8 cellular contexts compared by ENCODE assay signal in genomic region chr9:109244179-109245132, GRCh38.
DNase-seq lines count a peak whose midpoint lies in the region; ATAC-seq lines count a peak whose summit lies in the region.

No MANE protein-coding gene starts in this region.

- no peaks in the 10 kb centered on the region for H3K4me1 ChIP-seq in effector memory CD4-positive, alpha-beta T cell (ENCODE audit: control insufficient read depth, insufficient read depth, low read length, poor library complexity, severe bottlenecking)
- H3K4me1 ChIP-seq in mesendoderm (ENCODE audit: control insufficient read depth, low read depth, low read length): no peaks in the 10 kb centered on the region

- no peaks in the 10 kb centered on the region for H3K79me2 ChIP-seq in mesendoderm (ENCODE audit: control insufficient read depth, insufficient read depth, low read length)

- H4K5ac ChIP-seq in mesendoderm (ENCODE audit: low read length): no peak overlapping the region

- no peak overlapping the region for H3K9ac ChIP-seq in mesendoderm (ENCODE audit: low read length)

- H3K23ac ChIP-seq in mesendoderm (ENCODE audit: low read length): no peak overlapping the region

- no peak overlapping the region for H3K4me3 ChIP-seq in effector memory CD4-positive, alpha-beta T cell (ENCODE audit: insufficient read depth, low read depth, low read length, poor library complexity, severe bottlenecking)
- no peak overlapping the region for H3K4me3 ChIP-seq in mesendoderm (ENCODE audit: low read length)

- ATAC-seq in GM18868 (IDR thresholded peaks at IDR 0.05; ENCODE audit: unreplicated experiment) (peak; percentile 94), HG03175 (IDR thresholded peaks at IDR 0.05; ENCODE audit: unreplicated experiment) (peak; percentile 95)

- H3K18ac ChIP-seq in mesendoderm (ENCODE audit: low read length): no peak overlapping the region

- H2AK5ac ChIP-seq in mesendoderm (ENCODE audit: low read length): no peak overlapping the region

- H3K9me3 ChIP-seq in effector memory CD4-positive, alpha-beta T cell (ENCODE audit: control insufficient read depth, low read length): no peaks in the 10 kb centered on the region

- no peak overlapping the region for H4K8ac ChIP-seq in mesendoderm (ENCODE audit: low read depth, low read length)

- WGBS in mesendoderm (ENCODE audit: extremely low coverage, insufficient coverage, low lambda C conversion rate): no CpG with 5 or more reads among the region's 9 CpGs

- no peak overlapping the region for H3K56ac ChIP-seq in mesendoderm (ENCODE audit: low read length)

- no peaks in the 10 kb centered on the region for H3K79me1 ChIP-seq in mesendoderm (ENCODE audit: low read length)

- no peaks in the 10 kb centered on the region for H3K27me3 ChIP-seq in effector memory CD4-positive, alpha-beta T cell (replicated peaks; ENCODE audit: control insufficient read depth, insufficient read depth, low read length, poor library complexity, severe bottlenecking)
- no peaks in the 10 kb centered on the region for H3K27me3 ChIP-seq in mesendoderm (ENCODE audit: insufficient read depth, low read length, poor library complexity)

- no peak overlapping the region for H3K27ac ChIP-seq in effector memory CD4-positive, alpha-beta T cell (ENCODE audit: insufficient read depth, low read length, poor library complexity, severe bottlenecking)
- no peak overlapping the region for H3K27ac ChIP-seq in mesendoderm (ENCODE audit: low read depth, low read length)

- no peak overlapping the region for H2BK15ac ChIP-seq in mesendoderm (replicated peaks; ENCODE audit: low read depth)

- H3K4me2 ChIP-seq in mesendoderm (ENCODE audit: low read length): no peak overlapping the region

- no peak overlapping the region for H3K4ac ChIP-seq in mesendoderm (ENCODE audit: low read depth, low read length)

- H3K36me3 ChIP-seq in effector memory CD4-positive, alpha-beta T cell (ENCODE audit: control insufficient read depth, insufficient read depth, low read length): no peaks in the 10 kb centered on the region
- H3K36me3 ChIP-seq in mesendoderm (ENCODE audit: control insufficient read depth, insufficient read depth, low read length): no peaks in the 10 kb centered on the region

- no peak overlapping the region for H2BK120ac ChIP-seq in mesendoderm (ENCODE audit: low read depth, low read length)

- no peak overlapping the region for H2BK5ac ChIP-seq in mesendoderm (ENCODE audit: low read length)

- DNase-seq in AG08396 (ENCODE audit: low spot score) (peak; percentile 64), NCI-H69 (lab: John Stamatoyannopoulos, UW) (peak; percentile 83), mesendoderm (peak; percentile 87)
- DNase-seq in activated CD4-positive, alpha-beta T cell treated with anti-CD3 and anti-CD28 coated beads, Interleukin-2, amount 50 U/mL, for 48 hours: peak; percentile 74 to 79
- peak; percentile 3 to 27 (median 15) for DNase-seq in effector memory CD4-positive, alpha-beta T cell
- DNase-seq in stimulated activated CD8-positive, alpha-beta memory T cell treated with anti-CD3 and anti-CD28 coated beads, Interleukin-4, amount 100 ng/mL, for 1 hour (ENCODE audit: low read depth in 2 of 2, low spot score in 1 of 2): peak; percentile 6 to 34

Comparison
In these comparisons a context has a peak if more than half of its experiments do, and no peak if none do; other contexts are left out.
1. DNase-seq: peak in every context shown above with its lines; median percentile 87 in mesendoderm; 83 in NCI-H69; 76 in activated CD4-positive, alpha-beta T cell treated with anti-CD3 and anti-CD28 coated beads, Interleukin-2, amount 50 U/mL, for 48 hours; 64 in AG08396; 20 in stimulated activated CD8-positive, alpha-beta memory T cell treated with anti-CD3 and anti-CD28 coated beads, Interleukin-4, amount 100 ng/mL, for 1 hour; 15 in effector memory CD4-positive, alpha-beta T cell.